ENCODE assay signal across 11 cellular contexts in genomic region chr4:64617813-64618212, GRCh38.
DNase-seq lines count a peak whose midpoint lies in the region; ATAC-seq and TF ChIP-seq lines count a peak whose summit lies in the region.
"Had no signal": no experiment of that assay in that cellular context is flagged by ENCODE, and none has a peak within 500 bp of the region (broad histone marks: within the 10 kb centered on the region; RNA-seq: fewer than 3 reads in every experiment).

No MANE protein-coding gene starts in this region.

- DNase-seq in NCI-H146 (lab: John Stamatoyannopoulos, UW), result peak; percentile 3
- DNase-seq in NCI-H146 treated with DMSO at 0.1 percent for 48 hours (lab: John Stamatoyannopoulos, UW; ENCODE audit: unreplicated experiment), result no peak
- DNase-seq in NB4 (ENCODE audit: low read depth), result peak; percentile 8
- no peak for DNase-seq in WTC11 (ENCODE audit: low spot score)
- DNase-seq in pons (ENCODE audit: low spot score), result peak; percentile 51
- DNase-seq in NCI-H2227 (lab: John Stamatoyannopoulos, UW; ENCODE audit: unreplicated experiment), result no peak
- DNase-seq in activated naive CD8-positive, alpha-beta T cell treated with anti-CD3 and anti-CD28 coated beads for 36 hours, result no peak
- DNase-seq in activated effector memory CD4-positive, alpha-beta T cell treated with Interleukin-2 at 50 U/mL for 16 hours, result no peak
- DNase-seq: NCI-H1436, T-helper 9 cell had no signal

- peak; percentile 38; the same call in 1 of the 2 replicates for ATAC-seq in WTC11
- ATAC-seq: activated T-helper 17 cell treated with anti-CD3 and anti-CD28 coated beads, Interleukin-2, amount 50 U/mL, for 72 hours had no signal

- H3K27ac Mint-ChIP-seq in WTC11, result peak overlapping the region; percentile 46
- H3K27ac Mint-ChIP-seq in activated naive CD8-positive, alpha-beta T cell treated with anti-CD3 and anti-CD28 coated beads for 36 hours, result no peak overlapping the region
- H3K27ac Mint-ChIP-seq: activated T-helper 17 cell treated with anti-CD3 and anti-CD28 coated beads, Interleukin-2, amount 50 U/mL, for 72 hours had no signal

- no peak for TF ChIP-seq POLR2A in NB4 (IDR thresholded peaks at IDR 0.05; ENCODE audit: extremely low read depth, insufficient read length)

- no peak overlapping the region for H3K4me3 ChIP-seq in NB4 (ENCODE audit: low read depth, low read length)

- CTCF ChIA-PET in WTC11 (lab: Charles Lee), result interaction anchor here (0.6 to 1.8 kb wide), 5 partner anchors 9 to 942 kb away, joined by 3 to 11 read pairs (median 4); no protein-coding TSS in a partner anchor

- no peak overlapping the region for H3K4me3 Mint-ChIP-seq in WTC11
- no peak overlapping the region for H3K4me3 Mint-ChIP-seq in activated naive CD8-positive, alpha-beta T cell treated with anti-CD3 and anti-CD28 coated beads for 36 hours
- H3K4me3 Mint-ChIP-seq: activated T-helper 17 cell treated with anti-CD3 and anti-CD28 coated beads, Interleukin-2, amount 50 U/mL, for 72 hours had no signal

- H3K36me3 Mint-ChIP-seq in WTC11, result peaks cover 2% of the 10 kb centered on the region
- no peaks in the 10 kb centered on the region for H3K36me3 Mint-ChIP-seq in activated naive CD8-positive, alpha-beta T cell treated with anti-CD3 and anti-CD28 coated beads for 36 hours

- H3K9me3 Mint-ChIP-seq in WTC11, result peaks cover 7% of the 10 kb centered on the region
- H3K9me3 Mint-ChIP-seq in activated naive CD8-positive, alpha-beta T cell treated with anti-CD3 and anti-CD28 coated beads for 36 hours, result no peaks in the 10 kb centered on the region
- H3K9me3 Mint-ChIP-seq: activated T-helper 17 cell treated with anti-CD3 and anti-CD28 coated beads, Interleukin-2, amount 50 U/mL, for 72 hours had no signal

- TF ChIP-seq CTCF in NB4 (IDR thresholded peaks at IDR 0.05; ENCODE audit: low read depth, low read length) (no peak), WTC11 (IDR thresholded peaks at IDR 0.05) (no peak)

- no peaks in the 10 kb centered on the region for H3K27me3 Mint-ChIP-seq in WTC11 (ENCODE audit: low read depth)
- H3K27me3 Mint-ChIP-seq in activated naive CD8-positive, alpha-beta T cell treated with anti-CD3 and anti-CD28 coated beads for 36 hours, result no peaks in the 10 kb centered on the region
- H3K27me3 Mint-ChIP-seq: activated T-helper 17 cell treated with anti-CD3 and anti-CD28 coated beads, Interleukin-2, amount 50 U/mL, for 72 hours had no signal

- peaks cover 9% of the 10 kb centered on the region for H3K4me1 Mint-ChIP-seq in WTC11
- H3K4me1 Mint-ChIP-seq in activated naive CD8-positive, alpha-beta T cell treated with anti-CD3 and anti-CD28 coated beads for 36 hours, result no peaks in the 10 kb centered on the region
- H3K4me1 Mint-ChIP-seq: activated T-helper 17 cell treated with anti-CD3 and anti-CD28 coated beads, Interleukin-2, amount 50 U/mL, for 72 hours had no signal

- POLR2A ChIA-PET in WTC11 (lab: Charles Lee), result no interaction called here

TF ChIP-seq in WTC11, 78 proteins besides CTCF, POLR2A, EP300 and RAD21:
- no peak for TF ChIP-seq KAT7 (CRISPR knock-in tag; IDR thresholded peaks at IDR 0.05; ENCODE audit: borderline replicate concordance)
- TF ChIP-seq, protein P1, sequence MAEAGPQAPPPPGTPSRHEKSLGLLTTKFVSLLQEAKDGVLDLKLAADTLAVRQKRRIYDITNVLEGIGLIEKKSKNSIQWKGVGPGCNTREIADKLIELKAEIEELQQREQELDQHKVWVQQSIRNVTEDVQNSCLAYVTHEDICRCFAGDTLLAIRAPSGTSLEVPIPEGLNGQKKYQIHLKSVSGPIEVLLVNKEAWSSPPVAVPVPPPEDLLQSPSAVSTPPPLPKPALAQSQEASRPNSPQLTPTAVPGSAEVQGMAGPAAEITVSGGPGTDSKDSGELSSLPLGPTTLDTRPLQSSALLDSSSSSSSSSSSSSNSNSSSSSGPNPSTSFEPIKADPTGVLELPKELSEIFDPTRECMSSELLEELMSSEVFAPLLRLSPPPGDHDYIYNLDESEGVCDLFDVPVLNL (CRISPR knock-in tag; IDR thresholded peaks at IDR 0.05; ENCODE audit: borderline replicate concordance, low read depth), result no peak
- TF ChIP-seq ZNF423 (CRISPR knock-in tag; IDR thresholded peaks at IDR 0.05), result no peak
- TF ChIP-seq, protein P2, sequence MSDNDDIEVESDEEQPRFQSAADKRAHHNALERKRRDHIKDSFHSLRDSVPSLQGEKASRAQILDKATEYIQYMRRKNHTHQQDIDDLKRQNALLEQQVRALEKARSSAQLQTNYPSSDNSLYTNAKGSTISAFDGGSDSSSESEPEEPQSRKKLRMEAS (CRISPR knock-in tag; IDR thresholded peaks at IDR 0.05), result no peak
- no peak for TF ChIP-seq CREB1 (CRISPR knock-in tag; IDR thresholded peaks at IDR 0.05)
- no peak for TF ChIP-seq ZBTB43 (CRISPR knock-in tag; IDR thresholded peaks at IDR 0.05)

Comparison
In these comparisons a context has a peak if more than half of its experiments do, and no peak if none do; other contexts are left out.
1. DNase-seq: peak in NCI-H146 (single experiment), NB4 (single experiment) and pons (single experiment); none in NCI-H146 treated with DMSO at 0.1 percent for 48 hours (single experiment), WTC11 (single experiment), NCI-H2227 (single experiment), activated naive CD8-positive, alpha-beta T cell treated with anti-CD3 and anti-CD28 coated beads for 36 hours (single experiment) and activated effector memory CD4-positive, alpha-beta T cell treated with Interleukin-2 at 50 U/mL for 16 hours (single experiment).